Comparison of ENCODE assay signal across 8 cellular contexts in the genomic region with DNA sequence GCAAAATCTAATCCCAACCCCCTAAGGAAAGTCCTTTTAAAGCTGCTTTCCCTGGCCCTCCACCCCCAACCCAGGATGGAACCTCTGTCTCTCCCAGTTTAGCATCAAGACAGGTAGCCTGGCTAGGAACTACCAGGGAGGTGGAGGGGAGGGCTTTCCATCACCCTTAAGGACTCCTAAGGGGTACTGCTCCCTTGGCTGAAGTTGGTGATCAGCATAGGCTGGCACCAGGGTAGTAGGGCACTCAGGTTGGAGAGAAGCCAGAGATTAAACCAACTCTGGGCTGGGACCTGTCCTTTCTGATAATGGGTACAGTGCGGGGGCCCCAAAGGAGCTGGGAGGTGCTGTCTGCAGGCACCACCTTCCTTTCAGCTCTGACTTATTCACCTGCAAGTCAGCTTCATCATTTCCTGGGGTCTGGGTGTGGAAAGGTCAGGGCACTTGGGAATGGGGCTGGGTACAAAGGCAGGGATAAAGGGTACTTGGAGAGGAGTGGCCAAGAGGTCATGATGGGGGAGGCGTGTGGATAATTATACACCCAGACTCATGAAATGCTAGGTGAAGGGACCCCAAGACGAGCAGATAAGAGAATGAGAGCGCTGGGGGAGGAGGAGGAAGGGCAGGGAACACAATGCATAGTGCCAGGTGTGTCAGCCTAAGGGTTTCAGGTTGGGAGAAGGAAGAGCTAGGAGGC. TPM values are rescaled to one million over a fixed set of nuclear protein-coding genes. Genes with fewer than 3 reads are reported as not detected.
A peak's percentile ranks its signal among the peaks of the same experiment; 100 is the strongest.
DNase-seq lines count a peak whose midpoint lies in the region; ATAC-seq and TF ChIP-seq lines count a peak whose summit lies in the region.

No MANE protein-coding gene starts in this region.

- peak overlapping the region; percentile 93 to 99 (median 98) for H3K4me3 Mint-ChIP-seq in naive B cell

- TF ChIP-seq CTCF in GM12864 (IDR thresholded peaks at IDR 0.05; ENCODE audit: low read depth, low read length, missing control alignments) (no peak), OCI-LY3 (IDR thresholded peaks at IDR 0.05; ENCODE audit: low read depth, low read length) (no peak), colonic mucosa (IDR thresholded peaks at IDR 0.05) (no peak), GM20000 (IDR thresholded peaks at IDR 0.05; ENCODE audit: extremely low read depth, missing control alignments) (no peak)

- no peaks in the 10 kb centered on the region for H3K9me3 Mint-ChIP-seq in naive B cell

- peak overlapping the region; percentile 93 to 99 (median 96) for H3K27ac Mint-ChIP-seq in naive B cell

- DNase-seq in GM12864 (ENCODE audit: low read depth): no peak
- no peak for DNase-seq in colonic mucosa
- DNase-seq in naive B cell: no peak
- DNase-seq in COR-L47 (lab: John Stamatoyannopoulos, UW): no peak
- no peak for DNase-seq in SKM-1 treated with dmso at 0.1 percent for 144 hours (lab: John Stamatoyannopoulos, UW; ENCODE audit: unreplicated experiment)
- no peak for DNase-seq in GM20000 (ENCODE audit: low spot score)
- DNase-seq in cerebellar cortex (ENCODE audit: low spot score): no peak

- H3K4me1 ChIP-seq in OCI-LY3 (ENCODE audit: low read length): peaks cover 63% of the 10 kb centered on the region
- H3K4me1 ChIP-seq in colonic mucosa: peaks cover 4% of the 10 kb centered on the region

- H3K79me2 ChIP-seq in OCI-LY3 (ENCODE audit: low read length): peaks cover 99% of the 10 kb centered on the region

- H3K9ac ChIP-seq in OCI-LY3 (ENCODE audit: low read length) (peak overlapping the region; percentile 100), colonic mucosa (ENCODE audit: low read depth in 2 of 2, low read length in 2 of 2) (peak overlapping the region; percentile 90 to 93)

- intact Hi-C loops in colonic mucosa (cut with DNase I): no loop called here

- peaks cover 77 to 84% (median 83%) of the 10 kb centered on the region in 3 donors for H3K4me1 Mint-ChIP-seq in naive B cell

- H2AFZ ChIP-seq in OCI-LY3 (ENCODE audit: low read depth, low read length): no peak overlapping the region

- H3K27me3 ChIP-seq in OCI-LY3 (ENCODE audit: low read depth, low read length) (no peaks in the 10 kb centered on the region), colonic mucosa (no peaks in the 10 kb centered on the region)

- peak overlapping the region; percentile 89 for H3K27ac ChIP-seq in OCI-LY3 (ENCODE audit: low read length)
- H3K27ac ChIP-seq in colonic mucosa: peak overlapping the region; percentile 87

- peak overlapping the region; percentile 88 for H3K4me3 ChIP-seq in GM12864 (ENCODE audit: low read depth, low read length)
- peak overlapping the region; percentile 95 for H3K4me3 ChIP-seq in OCI-LY3 (ENCODE audit: low read length)
- peak overlapping the region; percentile 87 for H3K4me3 ChIP-seq in colonic mucosa

- no peak for ATAC-seq in naive B cell (ENCODE audit: low read depth in 2 of 2)

- H3K27me3 Mint-ChIP-seq in naive B cell: no peaks in the 10 kb centered on the region

- peak overlapping the region; percentile 95 for H3K4me2 ChIP-seq in OCI-LY3 (ENCODE audit: low read length)

- H3K36me3 Mint-ChIP-seq in naive B cell: peaks cover 7 to 29% of the 10 kb centered on the region in 2 donors

- H4K20me1 ChIP-seq in OCI-LY3 (ENCODE audit: insufficient read depth, low read length): peaks cover 54% of the 10 kb centered on the region

- peaks cover 42% of the 10 kb centered on the region for H3K36me3 ChIP-seq in OCI-LY3 (replicated peaks; ENCODE audit: low read depth, low read length)
- H3K36me3 ChIP-seq in colonic mucosa: no peaks in the 10 kb centered on the region

- H3K9me3 ChIP-seq in OCI-LY3 (ENCODE audit: insufficient read depth, low read length) (no peaks in the 10 kb centered on the region), colonic mucosa (no peaks in the 10 kb centered on the region)

RNA-seq across cellular contexts. Expression of a gene that starts 1.3 kb away (rescaled TPM):
- total RNA-seq in colonic mucosa: 10 to 100 TPM; 91.9 to 92.6 TPM
- 10 to 100 TPM in 5 of 6 donors, 1 to 10 TPM in 1; 6.9 to 48.4 (median 27.7) TPM for polyA plus RNA-seq in naive B cell (ENCODE audit: low read depth in 6 of 6)

RNA-seq across cellular contexts. Expression of a gene that starts 35.6 kb away (rescaled TPM):
- 1 to 10 TPM; 4.2 to 4.6 TPM for total RNA-seq in colonic mucosa
- 1 to 10 TPM in 1 of 6 donors, under 1 TPM in 2, not detected in 3; 0.21 to 1.2 (median 0.36) TPM for polyA plus RNA-seq in naive B cell (ENCODE audit: low read depth in 6 of 6)

RNA-seq across cellular contexts. Expression of a gene that starts 42.8 kb away (rescaled TPM):
- total RNA-seq in colonic mucosa: 10 to 100 TPM; 42.5 to 56.0 TPM
- polyA plus RNA-seq in naive B cell (ENCODE audit: low read depth in 6 of 6): 10 to 100 TPM in 1 of 6 donors, 1 to 10 TPM in 5; 5.5 to 10.7 (median 7.2) TPM

RNA-seq across cellular contexts. Expression of a gene that starts 43.7 kb away (rescaled TPM):
- total RNA-seq in colonic mucosa: 100 to 1,000 TPM; 204 to 208 TPM
- 100 to 1,000 TPM; 243 to 278 (median 256) TPM for polyA plus RNA-seq in naive B cell (ENCODE audit: low read depth in 6 of 6)
